1 cellular context compared by ENCODE assay signal in genomic region chr10:122707535-122707934, GRCh38.
TF ChIP-seq lines count a peak whose summit lies in the region.

No MANE protein-coding gene starts in this region.

TF ChIP-seq in H1, 55 proteins besides CTCF, POLR2A, EP300 and RAD21:
- TF ChIP-seq RFX5 (IDR thresholded peaks at IDR 0.05; ENCODE audit: borderline replicate concordance, low read depth, low read length) = no peak
- no peak for TF ChIP-seq KDM4A (IDR thresholded peaks at IDR 0.05; ENCODE audit: low read depth, low read length, severe bottlenecking)
- TF ChIP-seq TBP (IDR thresholded peaks at IDR 0.05; ENCODE audit: low read depth, low read length) = no peak
- TF ChIP-seq KDM5A (IDR thresholded peaks at IDR 0.05; ENCODE audit: low read length) = no peak
- TF ChIP-seq FOSL1 (IDR thresholded peaks at IDR 0.05; ENCODE audit: insufficient read depth, low read depth, low read length) = no peak
- no peak for TF ChIP-seq SIRT6 (IDR thresholded peaks at IDR 0.05; ENCODE audit: low read length)
- TF ChIP-seq BACH1 (IDR thresholded peaks at IDR 0.05; ENCODE audit: low read length) = no peak
- no peak for TF ChIP-seq MAX (IDR thresholded peaks at IDR 0.05)
- no peak for TF ChIP-seq PHF8 (conservative IDR thresholded peaks at IDR 0.05; ENCODE audit: low read depth, low read length)
- no peak for TF ChIP-seq CHD1 (IDR thresholded peaks at IDR 0.05; ENCODE audit: low read depth, low read length)
- TF ChIP-seq MAFK (IDR thresholded peaks at IDR 0.05; ENCODE audit: low read depth, low read length) = no peak
- no peak for TF ChIP-seq ASH2L (IDR thresholded peaks at IDR 0.05; ENCODE audit: low read length)
- no peak for TF ChIP-seq EZH2 (IDR thresholded peaks at IDR 0.05; ENCODE audit: low read depth, low read length, severe bottlenecking)
